Comparison of ENCODE assay signal across 31 cellular contexts in the genomic region with DNA sequence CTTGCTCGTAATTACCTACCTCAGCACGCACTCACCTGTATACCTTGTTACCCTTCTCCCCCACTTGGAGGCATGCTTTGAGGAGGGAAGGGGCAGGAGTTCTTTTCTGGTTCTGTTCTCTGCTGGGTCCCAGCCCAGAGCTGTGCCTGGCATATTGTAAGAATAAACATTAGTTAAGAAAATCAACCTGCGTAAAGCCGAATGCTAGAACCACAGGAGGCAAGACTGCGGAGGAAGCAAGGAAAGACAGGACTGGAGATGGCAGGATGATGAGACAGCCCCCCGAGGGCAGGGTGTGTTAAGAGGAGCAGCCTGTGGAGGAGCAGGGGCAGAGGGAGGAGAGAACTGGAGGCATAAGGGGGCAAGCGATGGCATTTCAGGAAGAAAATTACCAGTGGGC. TPM values are rescaled to one million over a fixed set of nuclear protein-coding genes. Genes with fewer than 3 reads are reported as not detected.
"Had no signal": no experiment of that assay in that cellular context is flagged by ENCODE, and none has a peak within 500 bp of the region (broad histone marks: within the 10 kb centered on the region; RNA-seq: fewer than 3 reads in every experiment).

No MANE protein-coding gene starts in this region.

- H3K4me1 Mint-ChIP-seq: central memory CD8-positive, alpha-beta T cell; naive B cell; T-cell had no signal

- H3K27ac ChIP-seq: ascending aorta, brain microvascular endothelial cell, hepatocyte, prostate gland, upper lobe of left lung, WERI-Rb-1 had no signal

- H2AFZ ChIP-seq: hepatocyte had no signal

- H3K27me3 ChIP-seq: ascending aorta had no signal

- H3K4me2 ChIP-seq: hepatocyte had no signal

- H3K4me3 Mint-ChIP-seq: activated CD8-positive, alpha-beta T cell treated with anti-CD3 and anti-CD28 coated beads, Interleukin-2, amount 10 ng/mL, durations not matched to agents 7 days and 5 days; activated T-helper 1 cell treated with anti-CD3 and anti-CD28 coated beads, Interleukin-12 subunit alpha, Interleukin-12 subunit beta, Interleukin-2, Interleukin-4 antibody, amounts not matched to agents 30 ng/mL and 10 ng/mL and 1 ng/mL, durations not matched to agents 14 hours and 24 hours and 36 hours; central memory CD8-positive, alpha-beta T cell; memory B cell; naive B cell; neural crest cell; T-cell had no signal

- FAIRE-seq: colon, frontal cortex, TTC549 had no signal

- DNase-seq: activated CD4-positive, alpha-beta T cell treated with anti-CD3 and anti-CD28 coated beads for 1 hour; activated CD4-positive, alpha-beta T cell treated with anti-CD3 and anti-CD28 coated beads, Interleukin-2, amount 50 U/mL, for 1 hour; activated CD8-positive, alpha-beta T cell treated with anti-CD3 and anti-CD28 coated beads, Interleukin-2, amount 10 ng/mL, durations not matched to agents 7 days and 5 days; activated gamma-delta T cell treated with Interleukin-2 at 50 U/mL for 16 hours; brain microvascular endothelial cell; effector memory CD4-positive, alpha-beta T cell; glutamatergic neuron; naive B cell; stimulated activated CD4-positive, alpha-beta T cell treated with anti-CD3 and anti-CD28 coated beads, Interleukin-4, amount 100 ng/mL, for 4 hours; stimulated activated naive CD8-positive, alpha-beta T cell treated with anti-CD3 and anti-CD28 coated beads, Interleukin-15, Interleukin-2, amounts not matched to agents 100 U/mL and 50 U/mL, for 24 hours; T-cell; upper lobe of left lung; WERI-Rb-1 had no signal

- H3K36me3 Mint-ChIP-seq: memory B cell, T-cell had no signal

- H3K27ac Mint-ChIP-seq: activated CD8-positive, alpha-beta T cell treated with anti-CD3 and anti-CD28 coated beads, Interleukin-2, amount 10 ng/mL, durations not matched to agents 7 days and 5 days; activated naive CD4-positive, alpha-beta T cell treated with anti-CD3 and anti-CD28 coated beads, Interleukin-2, amount 50 U/mL, for 72 hours; activated T-helper 1 cell treated with anti-CD3 and anti-CD28 coated beads, Interleukin-12 subunit alpha, Interleukin-12 subunit beta, Interleukin-2, Interleukin-4 antibody, amounts not matched to agents 30 ng/mL and 10 ng/mL and 1 ng/mL, durations not matched to agents 14 hours and 24 hours and 36 hours; memory B cell; T-cell had no signal

- H3K79me2 ChIP-seq: hepatocyte had no signal

- H3K36me3 ChIP-seq: ascending aorta, brain microvascular endothelial cell, prostate gland, upper lobe of left lung, WERI-Rb-1 had no signal

- H3K9me3 ChIP-seq: ascending aorta, prostate gland had no signal

- H3K4me3 ChIP-seq: ascending aorta, hepatocyte, prostate gland, upper lobe of left lung had no signal

- H3K4me1 ChIP-seq: ascending aorta, prostate gland, upper lobe of left lung had no signal

- H3K9me3 Mint-ChIP-seq: activated T-helper 1 cell treated with anti-CD3 and anti-CD28 coated beads, Interleukin-12 subunit alpha, Interleukin-12 subunit beta, Interleukin-2, Interleukin-4 antibody, amounts not matched to agents 30 ng/mL and 10 ng/mL and 1 ng/mL, durations not matched to agents 14 hours and 24 hours and 36 hours; central memory CD8-positive, alpha-beta T cell; neural crest cell had no signal

RNA-seq across cellular contexts. Expression of a gene that starts 9.5 kb away (rescaled TPM):
- total RNA-seq: activated CD8-positive, alpha-beta T cell treated with anti-CD3 and anti-CD28 coated beads, Interleukin-2, amount 10 ng/mL, durations not matched to agents 7 days and 5 days; activated naive CD4-positive, alpha-beta T cell treated with anti-CD3 and anti-CD28 coated beads, Interleukin-2, amount 50 U/mL, for 72 hours; activated T-helper 1 cell treated with anti-CD3 and anti-CD28 coated beads, Interleukin-12 subunit alpha, Interleukin-12 subunit beta, Interleukin-2, Interleukin-4 antibody, amounts not matched to agents 30 ng/mL and 10 ng/mL and 1 ng/mL, durations not matched to agents 14 hours and 24 hours and 36 hours; ascending aorta; dermis microvascular lymphatic vessel endothelial cell; esophagus mucosa; frontal cortex; hepatocyte; liver; mucosa of gallbladder; neural crest cell; omental fat pad; subcutaneous adipose tissue; T-cell; upper lobe of left lung had no signal
- polyA plus RNA-seq: adipose tissue, hepatocyte, liver had no signal
